In the genomic region with DNA sequence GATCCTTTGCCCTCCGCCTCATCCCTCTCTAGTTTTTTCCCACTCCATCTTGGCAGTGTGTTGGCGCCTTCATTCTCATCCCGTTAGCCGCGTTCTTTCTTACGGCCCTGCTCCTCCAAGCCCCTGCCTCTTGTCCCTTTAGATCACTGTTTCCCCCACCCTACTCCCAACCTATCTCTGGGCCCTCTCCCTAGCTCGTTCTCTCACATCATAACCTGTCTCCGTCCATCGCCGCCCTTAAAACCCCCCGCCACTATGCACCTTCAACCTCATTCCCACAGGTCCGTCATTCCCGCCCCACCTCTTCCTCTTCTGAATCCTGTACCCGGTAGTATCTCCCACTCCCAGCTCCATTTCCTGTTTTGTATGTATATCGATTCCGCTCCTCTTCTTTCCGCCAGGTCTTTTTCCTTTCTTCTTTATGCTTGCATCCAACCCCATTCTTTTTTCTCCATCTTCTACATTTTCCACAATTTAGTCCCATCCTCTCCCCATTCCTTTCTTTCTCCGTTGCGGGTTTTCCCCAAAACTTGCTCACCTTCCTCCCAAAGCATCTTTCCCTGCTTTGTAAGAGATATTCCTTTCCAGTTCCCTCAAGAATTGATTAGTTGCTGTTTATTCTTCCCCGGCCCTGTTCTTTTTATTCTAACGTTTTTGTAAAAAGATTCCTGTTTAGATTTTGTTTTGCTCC, we compare ENCODE assay signal across 8 cellular contexts. TPM values are rescaled to one million over a fixed set of nuclear protein-coding genes. Genes with fewer than 3 reads are reported as not detected.
DNase-seq lines count a peak whose midpoint lies in the region; ATAC-seq and TF ChIP-seq lines count a peak whose summit lies in the region.

No MANE protein-coding gene starts in this region.

- no peaks in the 10 kb centered on the region for H4K20me1 ChIP-seq in BLaER1

- peak; percentile 47 to 59 for DNase-seq in SJCRH30
- DNase-seq in foreskin keratinocyte, result peak; percentile 29 to 42
- peak; percentile 12 to 50 for DNase-seq in trophoblast cell
- no peak for DNase-seq in GM10266 (ENCODE audit: extremely low spot score)
- no peak for DNase-seq in GF-D8 (lab: John Stamatoyannopoulos, UW)

- TF ChIP-seq CTCF in foreskin keratinocyte (conservative IDR thresholded peaks at IDR 0.05) (no peak), GM10266 (IDR thresholded peaks at IDR 0.05; ENCODE audit: control insufficient read depth, insufficient read depth, low read depth, missing control alignments) (no peak)

- no peak overlapping the region for H3K18ac ChIP-seq in trophoblast cell (ENCODE audit: low read length)

- peaks cover 2% of the 10 kb centered on the region for H3K79me2 ChIP-seq in trophoblast cell (ENCODE audit: control insufficient read depth, insufficient read depth, low read length, poor library complexity)

- 0 out of 2 replicates have a peak, but pooled peaks cover 5% of the 10 kb centered on the region for H3K36me3 ChIP-seq in BLaER1
- H3K36me3 ChIP-seq in HUES64 (ENCODE audit: insufficient read depth, low read length), result peaks cover 3% of the 10 kb centered on the region; the same call in 1 of the 2 replicates
- H3K36me3 ChIP-seq in SJCRH30, result no peaks in the 10 kb centered on the region
- no peaks in the 10 kb centered on the region for H3K36me3 ChIP-seq in trophoblast cell (ENCODE audit: control insufficient read depth in 1 of 2, insufficient read depth in 2 of 2, low read length in 2 of 2)

- H3K9ac ChIP-seq in BLaER1 (peak overlapping the region; percentile 43), HUES64 (ENCODE audit: low read depth, low read length) (peak overlapping the region; percentile 92), trophoblast cell (ENCODE audit: low read length) (no peak overlapping the region)

- no peaks in the 10 kb centered on the region for H3K9me3 ChIP-seq in BLaER1
- no peaks in the 10 kb centered on the region for H3K9me3 ChIP-seq in HUES64 (ENCODE audit: insufficient read depth, low read depth, low read length)
- H3K9me3 ChIP-seq in SJCRH30 (replicated peaks), result no peaks in the 10 kb centered on the region
- no peaks in the 10 kb centered on the region for H3K9me3 ChIP-seq in trophoblast cell (ENCODE audit: insufficient read depth, low read depth, low read length)

- no peak overlapping the region for H3K4ac ChIP-seq in trophoblast cell (ENCODE audit: low read depth, low read length)

- peak overlapping the region; percentile 84 for H3K4me3 ChIP-seq in BLaER1
- H3K4me3 ChIP-seq in HUES64 (ENCODE audit: low read length), result peak overlapping the region; percentile 77
- H3K4me3 ChIP-seq in SJCRH30, result peak overlapping the region; percentile 69
- H3K4me3 ChIP-seq in trophoblast cell (ENCODE audit: low read depth, low read length), result peak overlapping the region; percentile 81

- H3K14ac ChIP-seq in trophoblast cell (ENCODE audit: low read length), result no peak overlapping the region

- H4K8ac ChIP-seq in trophoblast cell (ENCODE audit: low read depth, low read length), result peak overlapping the region; percentile 43

- H3K27me3 ChIP-seq in BLaER1 (no peaks in the 10 kb centered on the region), HUES64 (ENCODE audit: insufficient read depth, low read length) (no peaks in the 10 kb centered on the region), SJCRH30 (no peaks in the 10 kb centered on the region), foreskin keratinocyte (no peaks in the 10 kb centered on the region), trophoblast cell (ENCODE audit: insufficient read depth, low read length) (no peaks in the 10 kb centered on the region)

- H2BK5ac ChIP-seq in trophoblast cell (ENCODE audit: low read depth, low read length, poor library complexity), result no peak overlapping the region

- WGBS in HUES64, result under 1% methylated on average over 19 of the region's 21 CpGs
- WGBS in trophoblast cell (ENCODE audit: extremely low coverage, insufficient coverage, insufficient read length), result no CpG with 5 or more reads among the region's 21 CpGs

- no peak overlapping the region for H2BK12ac ChIP-seq in trophoblast cell (ENCODE audit: low read length)

- no peak overlapping the region for H2AK5ac ChIP-seq in trophoblast cell (ENCODE audit: low read length)

- H2BK120ac ChIP-seq in trophoblast cell (ENCODE audit: insufficient read depth, low read length, poor library complexity), result no peak overlapping the region

- H3K23ac ChIP-seq in trophoblast cell (ENCODE audit: low read length), result no peak overlapping the region

- H3K4me1 ChIP-seq in BLaER1 (peaks cover 61% of the 10 kb centered on the region), HUES64 (ENCODE audit: insufficient read depth, low read length) (peaks cover 34% of the 10 kb centered on the region; the same call in 1 of the 2 replicates), SJCRH30 (peaks cover 45% of the 10 kb centered on the region), foreskin keratinocyte (peaks cover 24% of the 10 kb centered on the region), trophoblast cell (ENCODE audit: control insufficient read depth in 1 of 2, insufficient read depth in 2 of 2, low read length in 2 of 2) (peaks cover 6 to 8% of the 10 kb centered on the region in 2 experiments)

- no peak overlapping the region for H4K91ac ChIP-seq in trophoblast cell (ENCODE audit: low read depth, low read length)

- peak overlapping the region; percentile 96 for H3K4me2 ChIP-seq in BLaER1
- H3K4me2 ChIP-seq in trophoblast cell (ENCODE audit: low read length), result peak overlapping the region; percentile 92

- peaks cover 12% of the 10 kb centered on the region for H3K79me1 ChIP-seq in trophoblast cell (ENCODE audit: low read length)

- no peak overlapping the region for H4K12ac ChIP-seq in trophoblast cell (ENCODE audit: low read depth, low read length)

- peak; percentile 10 for ATAC-seq in foreskin keratinocyte
- ATAC-seq in GM19463 (IDR thresholded peaks at IDR 0.05; ENCODE audit: unreplicated experiment), result no peak

- H3K27ac ChIP-seq in BLaER1 (no peak overlapping the region), HUES64 (ENCODE audit: low read depth, low read length) (peak overlapping the region; percentile 19; the same call in 1 of the 2 replicates), SJCRH30 (peak overlapping the region; percentile 71), foreskin keratinocyte (peak overlapping the region; percentile 53), trophoblast cell (ENCODE audit: low read depth, low read length) (no peak overlapping the region)

- peak overlapping the region; percentile 47 for H2AFZ ChIP-seq in trophoblast cell (ENCODE audit: insufficient read depth, low read length, poor library complexity)

RNA-seq across cellular contexts. Expression of a gene that starts 0.7 kb away (rescaled TPM):
- 17.0 TPM for polyA plus RNA-seq in HUES64 (2013, experiment 1 of 2)
- polyA plus RNA-seq in HUES64 (2013, experiment 2 of 2), result 21.8 TPM
- 11.7 and 14.6 TPM in 2 replicates for total RNA-seq in SJCRH30 (2014; rRNA removed; shearing (Covaris generic))
- 18.2 and 18.4 TPM in 2 replicates for total RNA-seq in foreskin keratinocyte
- polyA plus RNA-seq in foreskin keratinocyte, result 10.6 and 11.4 TPM in 2 replicates
- 6.3 and 7.2 TPM in 2 replicates for polyA plus RNA-seq in trophoblast cell (2013)

RNA-seq across cellular contexts. Expression of a gene that starts 58.9 kb away (rescaled TPM):
- 5.4 TPM for polyA plus RNA-seq in HUES64 (2013, experiment 1 of 2)
- 7.7 TPM for polyA plus RNA-seq in HUES64 (2013, experiment 2 of 2)
- total RNA-seq in SJCRH30 (2014; rRNA removed; shearing (Covaris generic)), result 3.3 and 3.4 TPM in 2 replicates
- total RNA-seq in foreskin keratinocyte, result 4.5 and 5.6 TPM in 2 replicates
- polyA plus RNA-seq in foreskin keratinocyte, result 2.4 TPM in 2 replicates
- polyA plus RNA-seq in trophoblast cell (2013), result 141 and 153 TPM in 2 replicates

Comparison
In these comparisons a context has a peak if more than half of its experiments do, and no peak if none do; other contexts are left out.
1. H3K27ac ChIP-seq: peak in HUES64 (single experiment), SJCRH30 (single experiment) and foreskin keratinocyte (single experiment); none in BLaER1 (single experiment) and trophoblast cell (single experiment).
2. DNase-seq: peak in SJCRH30 (2 of 2), foreskin keratinocyte (2 of 2) and trophoblast cell (2 of 2); none in GM10266 (single experiment) and GF-D8 (single experiment).
3. Peak in every context shown above with its lines, with median percentiles within 50 percentile points of each other: H3K4me3 ChIP-seq.